19 cellular contexts compared by ENCODE assay signal in the genomic region with DNA sequence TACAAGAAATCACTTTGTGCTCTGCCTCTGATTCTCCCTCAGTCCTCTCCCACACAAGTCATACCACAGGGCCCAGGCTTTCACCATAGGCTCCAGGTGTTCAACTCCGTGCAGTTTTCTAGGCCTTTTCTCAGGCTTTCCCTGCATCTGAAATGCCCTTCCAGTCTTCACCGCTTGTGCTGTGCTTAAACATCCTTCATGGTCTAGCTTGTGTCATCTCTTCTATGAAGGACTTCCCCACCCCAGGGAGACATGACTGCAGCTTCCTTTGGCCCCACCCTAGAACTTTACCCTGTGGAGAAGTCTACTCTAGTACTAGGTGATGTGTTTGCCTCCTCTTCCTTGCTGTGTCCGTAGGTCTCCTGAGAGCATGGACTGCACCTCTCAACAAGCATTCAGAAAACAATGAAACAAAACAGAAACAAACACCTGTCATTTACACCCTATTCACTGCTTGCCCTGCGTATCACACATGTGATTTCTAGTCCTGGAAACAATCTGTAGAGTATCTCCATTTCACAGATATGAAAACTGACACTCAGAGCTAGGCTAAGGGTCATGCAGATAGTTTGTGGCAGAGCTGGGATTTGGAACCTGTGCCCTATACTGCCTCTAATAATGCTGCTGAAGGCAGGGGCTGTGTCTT.
"Had no signal": no experiment of that assay in that cellular context is flagged by ENCODE, and none has a peak within 500 bp of the region (broad histone marks: within the 10 kb centered on the region; RNA-seq: fewer than 3 reads in every experiment).

No MANE protein-coding gene starts in this region.

- H3K79me2 ChIP-seq: hepatocyte had no signal

- H3K36me3 Mint-ChIP-seq: mesothelial cell of epicardium, neural progenitor cell had no signal

- H3K36me3 ChIP-seq: esophagus squamous epithelium, neural progenitor cell, right lobe of liver, stomach, upper lobe of left lung had no signal

- DNase-seq: activated CD4-positive, alpha-beta T cell treated with anti-CD3 and anti-CD28 coated beads for 48 hours; activated naive CD8-positive, alpha-beta T cell treated with anti-CD3 and anti-CD28 coated beads, Interleukin-2, amount 50 U/mL, for 24 hours; aorta; cortex of kidney; effector CD4-positive, alpha-beta T cell; esophagus squamous epithelium; psoas muscle; right lobe of liver; stimulated activated CD4-positive, alpha-beta T cell treated with anti-CD3 and anti-CD28 coated beads, Interleukin-4, amount 100 ng/mL, for 4 hours; stimulated activated CD8-positive, alpha-beta memory T cell treated with anti-CD3 and anti-CD28 coated beads, Interleukin-4, amount 100 ng/mL, for 48 hours; stomach; T-helper 2 cell; testis; upper lobe of left lung had no signal

- H3K9me3 ChIP-seq: esophagus squamous epithelium, psoas muscle, right lobe of liver, stomach, testis, upper lobe of left lung had no signal

- H2AFZ ChIP-seq: hepatocyte, neural progenitor cell had no signal

- H3K27me3 ChIP-seq: esophagus squamous epithelium, hepatocyte, right lobe of liver, testis, upper lobe of left lung had no signal

- H3K9me3 Mint-ChIP-seq: activated naive CD8-positive, alpha-beta T cell treated with anti-CD3 and anti-CD28 coated beads, Interleukin-2, amount 50 U/mL, for 24 hours; mesothelial cell of epicardium had no signal

- H3K4me2 ChIP-seq: hepatocyte, neural progenitor cell, smooth muscle cell had no signal

- H3K27ac ChIP-seq: esophagus squamous epithelium, hepatocyte, neural progenitor cell, psoas muscle, right lobe of liver, stomach, testis, upper lobe of left lung had no signal

- H3K4me1 ChIP-seq: esophagus squamous epithelium, psoas muscle, right lobe of liver, stomach, testis, upper lobe of left lung had no signal

- H3K4me3 ChIP-seq: esophagus squamous epithelium, hepatocyte, lung, neural progenitor cell, psoas muscle, right lobe of liver, smooth muscle cell, stomach, testis, upper lobe of left lung had no signal

- H3K27me3 Mint-ChIP-seq: activated naive CD8-positive, alpha-beta T cell treated with anti-CD3 and anti-CD28 coated beads, Interleukin-2, amount 50 U/mL, for 24 hours had no signal

- H3K27ac Mint-ChIP-seq: activated naive CD8-positive, alpha-beta T cell treated with anti-CD3 and anti-CD28 coated beads, Interleukin-2, amount 50 U/mL, for 24 hours had no signal

- H3K4me3 Mint-ChIP-seq: activated naive CD8-positive, alpha-beta T cell treated with anti-CD3 and anti-CD28 coated beads, Interleukin-2, amount 50 U/mL, for 24 hours; mesothelial cell of epicardium; neural progenitor cell had no signal

- H3K9ac ChIP-seq: neural progenitor cell had no signal

- ATAC-seq: activated naive CD8-positive, alpha-beta T cell treated with anti-CD3 and anti-CD28 coated beads, Interleukin-2, amount 50 U/mL, for 24 hours; psoas muscle; right lobe of liver had no signal
